Comparison of ENCODE assay signal across 1 cellular context in the genomic region with DNA sequence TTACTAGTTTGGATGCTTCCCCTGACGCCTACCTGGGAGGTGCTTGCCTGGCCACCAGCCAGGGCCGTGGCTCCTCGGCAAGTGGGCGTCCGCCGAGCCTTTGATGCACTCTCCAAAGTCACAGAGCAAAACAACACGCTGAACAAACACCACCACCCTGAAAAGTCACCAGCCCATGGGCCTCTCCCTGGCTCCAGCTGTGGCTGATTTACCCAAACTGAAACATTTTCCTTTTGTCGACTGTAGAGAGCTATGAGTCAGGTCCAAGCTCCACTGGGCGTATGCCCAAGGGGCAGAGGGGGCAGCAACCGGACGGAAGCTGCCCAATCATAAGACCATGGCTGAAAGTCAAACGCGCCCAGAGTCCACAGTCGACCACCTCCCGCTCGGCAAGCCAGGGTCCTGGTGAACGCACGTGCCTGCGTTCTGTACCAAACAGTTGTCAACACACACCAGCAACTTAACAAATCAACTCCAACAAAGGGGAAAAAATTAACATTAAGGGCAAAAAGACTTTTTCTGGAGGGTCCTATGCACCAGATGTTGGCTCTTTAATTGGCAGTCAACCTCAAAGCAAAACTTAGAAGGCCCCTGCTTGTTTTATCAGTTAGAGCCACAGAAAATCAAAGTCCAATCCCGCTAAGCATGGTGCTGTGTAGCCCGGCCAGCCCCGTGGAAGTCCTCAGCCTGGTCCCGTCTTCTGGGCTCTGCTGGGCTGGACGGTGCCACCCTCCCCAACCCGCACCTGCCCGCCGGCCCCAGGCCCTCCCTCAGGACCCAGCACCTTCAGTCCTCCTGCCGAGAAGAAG.
TF ChIP-seq lines count a peak whose summit lies in the region.

No MANE protein-coding gene starts in this region.

TF ChIP-seq in HepG2, 621 proteins besides CTCF, POLR2A, EP300 and RAD21 (continued from another document and continues in another):
- TF ChIP-seq RELA (CRISPR knock-in tag; IDR thresholded peaks at IDR 0.05): 0 out of 2 replicates have a peak, but pooled peaks have one; percentile 42
- TF ChIP-seq PHF5A (CRISPR knock-in tag; IDR thresholded peaks at IDR 0.05; ENCODE audit: low read depth, unreplicated experiment): no peak
- TF ChIP-seq, protein P1, sequence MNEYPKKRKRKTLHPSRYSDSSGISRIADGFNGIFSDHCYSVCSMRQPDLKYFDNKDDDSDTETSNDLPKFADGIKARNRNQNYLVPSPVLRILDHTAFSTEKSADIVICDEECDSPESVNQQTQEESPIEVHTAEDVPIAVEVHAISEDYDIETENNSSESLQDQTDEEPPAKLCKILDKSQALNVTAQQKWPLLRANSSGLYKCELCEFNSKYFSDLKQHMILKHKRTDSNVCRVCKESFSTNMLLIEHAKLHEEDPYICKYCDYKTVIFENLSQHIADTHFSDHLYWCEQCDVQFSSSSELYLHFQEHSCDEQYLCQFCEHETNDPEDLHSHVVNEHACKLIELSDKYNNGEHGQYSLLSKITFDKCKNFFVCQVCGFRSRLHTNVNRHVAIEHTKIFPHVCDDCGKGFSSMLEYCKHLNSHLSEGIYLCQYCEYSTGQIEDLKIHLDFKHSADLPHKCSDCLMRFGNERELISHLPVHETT (CRISPR knock-in tag; conservative IDR thresholded peaks at IDR 0.05): no peak; the same call in 1 of the 2 replicates
- TF ChIP-seq, protein P2, sequence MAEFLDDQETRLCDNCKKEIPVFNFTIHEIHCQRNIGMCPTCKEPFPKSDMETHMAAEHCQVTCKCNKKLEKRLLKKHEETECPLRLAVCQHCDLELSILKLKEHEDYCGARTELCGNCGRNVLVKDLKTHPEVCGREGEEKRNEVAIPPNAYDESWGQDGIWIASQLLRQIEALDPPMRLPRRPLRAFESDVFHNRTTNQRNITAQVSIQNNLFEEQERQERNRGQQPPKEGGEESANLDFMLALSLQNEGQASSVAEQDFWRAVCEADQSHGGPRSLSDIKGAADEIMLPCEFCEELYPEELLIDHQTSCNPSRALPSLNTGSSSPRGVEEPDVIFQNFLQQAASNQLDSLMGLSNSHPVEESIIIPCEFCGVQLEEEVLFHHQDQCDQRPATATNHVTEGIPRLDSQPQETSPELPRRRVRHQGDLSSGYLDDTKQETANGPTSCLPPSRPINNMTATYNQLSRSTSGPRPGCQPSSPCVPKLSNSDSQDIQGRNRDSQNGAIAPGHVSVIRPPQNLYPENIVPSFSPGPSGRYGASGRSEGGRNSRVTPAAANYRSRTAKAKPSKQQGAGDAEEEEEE (CRISPR knock-in tag; IDR thresholded peaks at IDR 0.05; ENCODE audit: borderline replicate concordance): 0 out of 2 replicates have a peak, but pooled peaks have one; percentile 29
- TF ChIP-seq SMARCC2 (IDR thresholded peaks at IDR 0.05): no peak
- peak; percentile 75; the same call in 1 of the 2 replicates for TF ChIP-seq ZNF816 (CRISPR knock-in tag; IDR thresholded peaks at IDR 0.05; ENCODE audit: borderline replicate concordance)
- peak; percentile 98 for TF ChIP-seq ASH2L (IDR thresholded peaks at IDR 0.05; ENCODE audit: insufficient read length, low read depth, low read length)
- TF ChIP-seq, protein P3, sequence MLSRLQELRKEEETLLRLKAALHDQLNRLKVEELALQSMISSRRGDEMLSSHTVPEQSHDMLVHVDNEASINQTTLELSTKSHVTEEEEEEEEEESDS (CRISPR knock-in tag; IDR thresholded peaks at IDR 0.05; ENCODE audit: borderline replicate concordance): no peak
- peak; percentile 67 for TF ChIP-seq AGO1 (IDR thresholded peaks at IDR 0.05; ENCODE audit: low read depth, low read length, poor library complexity, severe bottlenecking)
- peak; percentile 46; the same call in 1 of the 2 replicates for TF ChIP-seq ETV6 (CRISPR knock-in tag; conservative IDR thresholded peaks at IDR 0.05)
- no peak for TF ChIP-seq EEA1 (CRISPR knock-in tag; IDR thresholded peaks at IDR 0.05; ENCODE audit: borderline replicate concordance)
- TF ChIP-seq, protein P4, sequence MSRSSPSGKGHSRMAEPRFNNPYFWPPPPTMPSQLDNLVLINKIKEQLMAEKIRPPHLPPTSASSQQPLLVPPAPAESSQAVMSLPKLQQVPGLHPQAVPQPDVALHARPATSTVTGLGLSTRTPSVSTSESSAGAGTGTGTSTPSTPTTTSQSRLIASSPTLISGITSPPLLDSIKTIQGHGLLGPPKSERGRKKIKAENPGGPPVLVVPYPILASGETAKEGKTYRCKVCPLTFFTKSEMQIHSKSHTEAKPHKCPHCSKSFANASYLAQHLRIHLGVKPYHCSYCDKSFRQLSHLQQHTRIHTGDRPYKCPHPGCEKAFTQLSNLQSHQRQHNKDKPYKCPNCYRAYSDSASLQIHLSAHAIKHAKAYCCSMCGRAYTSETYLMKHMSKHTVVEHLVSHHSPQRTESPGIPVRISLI (CRISPR knock-in tag; IDR thresholded peaks at IDR 0.05; ENCODE audit: borderline replicate concordance): no peak; the same call in 1 of the 2 replicates
- TF ChIP-seq ZSCAN30 (CRISPR knock-in tag; IDR thresholded peaks at IDR 0.05): no peak
- TF ChIP-seq NFYC (CRISPR knock-in tag; IDR thresholded peaks at IDR 0.05): peak; percentile 52; the same call in 1 of the 2 replicates
- peak; percentile 47; the same call in 1 of the 2 replicates for TF ChIP-seq GFI1 (CRISPR knock-in tag; IDR thresholded peaks at IDR 0.05; ENCODE audit: borderline replicate concordance)
- no peak for TF ChIP-seq TBP (CRISPR knock-in tag; IDR thresholded peaks at IDR 0.05)
- TF ChIP-seq, protein P5, sequence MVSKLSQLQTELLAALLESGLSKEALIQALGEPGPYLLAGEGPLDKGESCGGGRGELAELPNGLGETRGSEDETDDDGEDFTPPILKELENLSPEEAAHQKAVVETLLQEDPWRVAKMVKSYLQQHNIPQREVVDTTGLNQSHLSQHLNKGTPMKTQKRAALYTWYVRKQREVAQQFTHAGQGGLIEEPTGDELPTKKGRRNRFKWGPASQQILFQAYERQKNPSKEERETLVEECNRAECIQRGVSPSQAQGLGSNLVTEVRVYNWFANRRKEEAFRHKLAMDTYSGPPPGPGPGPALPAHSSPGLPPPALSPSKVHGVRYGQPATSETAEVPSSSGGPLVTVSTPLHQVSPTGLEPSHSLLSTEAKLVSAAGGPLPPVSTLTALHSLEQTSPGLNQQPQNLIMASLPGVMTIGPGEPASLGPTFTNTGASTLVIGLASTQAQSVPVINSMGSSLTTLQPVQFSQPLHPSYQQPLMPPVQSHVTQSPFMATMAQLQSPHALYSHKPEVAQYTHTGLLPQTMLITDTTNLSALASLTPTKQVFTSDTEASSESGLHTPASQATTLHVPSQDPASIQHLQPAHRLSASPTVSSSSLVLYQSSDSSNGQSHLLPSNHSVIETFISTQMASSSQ (IDR thresholded peaks at IDR 0.05; ENCODE audit: low read depth): peak; percentile 64
- TF ChIP-seq, protein P5 (CRISPR knock-in tag; IDR thresholded peaks at IDR 0.05; ENCODE audit: borderline replicate concordance): peak; percentile 87; the same call in 1 of the 2 replicates
- TF ChIP-seq, protein P6, sequence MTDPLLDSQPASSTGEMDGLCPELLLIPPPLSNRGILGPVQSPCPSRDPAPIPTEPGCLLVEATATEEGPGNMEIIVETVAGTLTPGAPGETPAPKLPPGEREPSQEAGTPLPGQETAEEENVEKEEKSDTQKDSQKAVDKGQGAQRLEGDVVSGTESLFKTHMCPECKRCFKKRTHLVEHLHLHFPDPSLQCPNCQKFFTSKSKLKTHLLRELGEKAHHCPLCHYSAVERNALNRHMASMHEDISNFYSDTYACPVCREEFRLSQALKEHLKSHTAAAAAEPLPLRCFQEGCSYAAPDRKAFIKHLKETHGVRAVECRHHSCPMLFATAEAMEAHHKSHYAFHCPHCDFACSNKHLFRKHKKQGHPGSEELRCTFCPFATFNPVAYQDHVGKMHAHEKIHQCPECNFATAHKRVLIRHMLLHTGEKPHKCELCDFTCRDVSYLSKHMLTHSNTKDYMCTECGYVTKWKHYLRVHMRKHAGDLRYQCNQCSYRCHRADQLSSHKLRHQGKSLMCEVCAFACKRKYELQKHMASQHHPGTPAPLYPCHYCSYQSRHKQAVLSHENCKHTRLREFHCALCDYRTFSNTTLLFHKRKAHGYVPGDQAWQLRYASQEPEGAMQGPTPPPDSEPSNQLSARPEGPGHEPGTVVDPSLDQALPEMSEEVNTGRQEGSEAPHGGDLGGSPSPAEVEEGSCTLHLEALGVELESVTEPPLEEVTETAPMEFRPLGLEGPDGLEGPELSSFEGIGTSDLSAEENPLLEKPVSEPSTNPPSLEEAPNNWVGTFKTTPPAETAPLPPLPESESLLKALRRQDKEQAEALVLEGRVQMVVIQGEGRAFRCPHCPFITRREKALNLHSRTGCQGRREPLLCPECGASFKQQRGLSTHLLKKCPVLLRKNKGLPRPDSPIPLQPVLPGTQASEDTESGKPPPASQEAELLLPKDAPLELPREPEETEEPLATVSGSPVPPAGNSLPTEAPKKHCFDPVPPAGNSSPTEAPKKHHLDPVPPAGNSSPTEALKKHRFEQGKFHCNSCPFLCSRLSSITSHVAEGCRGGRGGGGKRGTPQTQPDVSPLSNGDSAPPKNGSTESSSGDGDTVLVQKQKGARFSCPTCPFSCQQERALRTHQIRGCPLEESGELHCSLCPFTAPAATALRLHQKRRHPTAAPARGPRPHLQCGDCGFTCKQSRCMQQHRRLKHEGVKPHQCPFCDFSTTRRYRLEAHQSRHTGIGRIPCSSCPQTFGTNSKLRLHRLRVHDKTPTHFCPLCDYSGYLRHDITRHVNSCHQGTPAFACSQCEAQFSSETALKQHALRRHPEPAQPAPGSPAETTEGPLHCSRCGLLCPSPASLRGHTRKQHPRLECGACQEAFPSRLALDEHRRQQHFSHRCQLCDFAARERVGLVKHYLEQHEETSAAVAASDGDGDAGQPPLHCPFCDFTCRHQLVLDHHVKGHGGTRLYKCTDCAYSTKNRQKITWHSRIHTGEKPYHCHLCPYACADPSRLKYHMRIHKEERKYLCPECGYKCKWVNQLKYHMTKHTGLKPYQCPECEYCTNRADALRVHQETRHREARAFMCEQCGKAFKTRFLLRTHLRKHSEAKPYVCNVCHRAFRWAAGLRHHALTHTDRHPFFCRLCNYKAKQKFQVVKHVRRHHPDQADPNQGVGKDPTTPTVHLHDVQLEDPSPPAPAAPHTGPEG (CRISPR knock-in tag; IDR thresholded peaks at IDR 0.05): 0 out of 2 replicates have a peak, but pooled peaks have one; percentile 59
- peak; percentile 95; the same call in 2 of the 3 replicates for TF ChIP-seq MXI1 (IDR thresholded peaks at IDR 0.05; ENCODE audit: borderline replicate concordance, low read depth, low read length)
- TF ChIP-seq JARID2 (CRISPR knock-in tag; IDR thresholded peaks at IDR 0.05; ENCODE audit: insufficient replicate concordance): no peak
- peak; percentile 98 for TF ChIP-seq ZBTB42 (CRISPR knock-in tag; IDR thresholded peaks at IDR 0.05)
- TF ChIP-seq, protein P7, sequence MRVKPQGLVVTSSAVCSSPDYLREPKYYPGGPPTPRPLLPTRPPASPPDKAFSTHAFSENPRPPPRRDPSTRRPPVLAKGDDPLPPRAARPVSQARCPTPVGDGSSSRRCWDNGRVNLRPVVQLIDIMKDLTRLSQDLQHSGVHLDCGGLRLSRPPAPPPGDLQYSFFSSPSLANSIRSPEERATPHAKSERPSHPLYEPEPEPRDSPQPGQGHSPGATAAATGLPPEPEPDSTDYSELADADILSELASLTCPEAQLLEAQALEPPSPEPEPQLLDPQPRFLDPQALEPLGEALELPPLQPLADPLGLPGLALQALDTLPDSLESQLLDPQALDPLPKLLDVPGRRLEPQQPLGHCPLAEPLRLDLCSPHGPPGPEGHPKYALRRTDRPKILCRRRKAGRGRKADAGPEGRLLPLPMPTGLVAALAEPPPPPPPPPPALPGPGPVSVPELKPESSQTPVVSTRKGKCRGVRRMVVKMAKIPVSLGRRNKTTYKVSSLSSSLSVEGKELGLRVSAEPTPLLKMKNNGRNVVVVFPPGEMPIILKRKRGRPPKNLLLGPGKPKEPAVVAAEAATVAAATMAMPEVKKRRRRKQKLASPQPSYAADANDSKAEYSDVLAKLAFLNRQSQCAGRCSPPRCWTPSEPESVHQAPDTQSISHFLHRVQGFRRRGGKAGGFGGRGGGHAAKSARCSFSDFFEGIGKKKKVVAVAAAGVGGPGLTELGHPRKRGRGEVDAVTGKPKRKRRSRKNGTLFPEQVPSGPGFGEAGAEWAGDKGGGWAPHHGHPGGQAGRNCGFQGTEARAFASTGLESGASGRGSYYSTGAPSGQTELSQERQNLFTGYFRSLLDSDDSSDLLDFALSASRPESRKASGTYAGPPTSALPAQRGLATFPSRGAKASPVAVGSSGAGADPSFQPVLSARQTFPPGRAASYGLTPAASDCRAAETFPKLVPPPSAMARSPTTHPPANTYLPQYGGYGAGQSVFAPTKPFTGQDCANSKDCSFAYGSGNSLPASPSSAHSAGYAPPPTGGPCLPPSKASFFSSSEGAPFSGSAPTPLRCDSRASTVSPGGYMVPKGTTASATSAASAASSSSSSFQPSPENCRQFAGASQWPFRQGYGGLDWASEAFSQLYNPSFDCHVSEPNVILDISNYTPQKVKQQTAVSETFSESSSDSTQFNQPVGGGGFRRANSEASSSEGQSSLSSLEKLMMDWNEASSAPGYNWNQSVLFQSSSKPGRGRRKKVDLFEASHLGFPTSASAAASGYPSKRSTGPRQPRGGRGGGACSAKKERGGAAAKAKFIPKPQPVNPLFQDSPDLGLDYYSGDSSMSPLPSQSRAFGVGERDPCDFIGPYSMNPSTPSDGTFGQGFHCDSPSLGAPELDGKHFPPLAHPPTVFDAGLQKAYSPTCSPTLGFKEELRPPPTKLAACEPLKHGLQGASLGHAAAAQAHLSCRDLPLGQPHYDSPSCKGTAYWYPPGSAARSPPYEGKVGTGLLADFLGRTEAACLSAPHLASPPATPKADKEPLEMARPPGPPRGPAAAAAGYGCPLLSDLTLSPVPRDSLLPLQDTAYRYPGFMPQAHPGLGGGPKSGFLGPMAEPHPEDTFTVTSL (CRISPR knock-in tag; IDR thresholded peaks at IDR 0.05; ENCODE audit: borderline replicate concordance): peak; percentile 96
- TF ChIP-seq, protein P8, sequence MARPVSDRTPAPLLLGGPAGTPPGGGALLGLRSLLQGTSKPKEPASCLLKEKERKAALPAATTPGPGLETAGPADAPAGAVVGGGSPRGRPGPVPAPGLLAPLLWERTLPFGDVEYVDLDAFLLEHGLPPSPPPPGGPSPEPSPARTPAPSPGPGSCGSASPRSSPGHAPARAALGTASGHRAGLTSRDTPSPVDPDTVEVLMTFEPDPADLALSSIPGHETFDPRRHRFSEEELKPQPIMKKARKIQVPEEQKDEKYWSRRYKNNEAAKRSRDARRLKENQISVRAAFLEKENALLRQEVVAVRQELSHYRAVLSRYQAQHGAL (CRISPR knock-in tag; IDR thresholded peaks at IDR 0.05; ENCODE audit: not compliant biosample characterization): peak; percentile 53
- TF ChIP-seq ARNTL (CRISPR knock-in tag; IDR thresholded peaks at IDR 0.05): peak; percentile 95
- TF ChIP-seq ZNF781 (CRISPR knock-in tag; IDR thresholded peaks at IDR 0.05; ENCODE audit: borderline replicate concordance, not compliant biosample characterization): no peak
- no peak; the same call in 1 of the 2 replicates for TF ChIP-seq ZNF746 (CRISPR knock-in tag; IDR thresholded peaks at IDR 0.05)
- peak; percentile 91 for TF ChIP-seq ZFP36L1 (CRISPR knock-in tag; IDR thresholded peaks at IDR 0.05)
- no peak for TF ChIP-seq ATRX (CRISPR knock-in tag; IDR thresholded peaks at IDR 0.05; ENCODE audit: borderline replicate concordance)
- peak; percentile 64 for TF ChIP-seq CEBPG (CRISPR knock-in tag; IDR thresholded peaks at IDR 0.05)
